20 cellular contexts compared by ENCODE assay signal in the genomic region with DNA sequence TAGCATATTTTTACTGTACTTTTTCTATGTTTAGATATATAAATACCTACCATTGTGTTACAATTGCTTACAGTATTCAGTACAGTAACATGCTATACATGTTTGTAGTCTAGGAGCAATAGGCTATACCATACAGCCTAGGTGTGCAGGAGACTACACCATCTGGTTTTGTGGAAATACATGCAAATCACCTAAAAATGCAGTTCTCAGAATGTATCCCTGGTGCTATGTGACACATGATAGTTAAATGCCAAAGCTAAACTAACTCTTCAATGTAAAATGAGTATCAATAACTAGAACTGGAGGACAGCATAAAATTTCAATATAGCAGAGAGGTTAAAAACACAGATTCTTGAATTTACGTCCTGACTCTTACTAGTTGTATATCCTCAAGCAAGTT. TPM values are rescaled to one million over a fixed set of nuclear protein-coding genes. Genes with fewer than 3 reads are reported as not detected.
DNase-seq lines count a peak whose midpoint lies in the region; ATAC-seq and TF ChIP-seq lines count a peak whose summit lies in the region.
"Had no signal": no experiment of that assay in that cellular context is flagged by ENCODE, and none has a peak within 500 bp of the region (broad histone marks: within the 10 kb centered on the region; RNA-seq: fewer than 3 reads in every experiment).

No MANE protein-coding gene starts in this region.

- CTCF ChIA-PET in CD4-positive, alpha-beta memory T cell (lab: Charles Lee; ENCODE audit: partially characterized antibody) = no interaction called here
- CTCF ChIA-PET in HCT116 (lab: Charles Lee) = no interaction called here

- H2AFZ ChIP-seq in HCT116 (ENCODE audit: low read depth, low read length, poor library complexity, severe bottlenecking) = no peak overlapping the region

- peaks cover 100% of the 10 kb centered on the region for H3K79me2 ChIP-seq in HCT116 (ENCODE audit: insufficient read depth, low read length)

- no peak for TF ChIP-seq POLR2A in HCT116 (IDR thresholded peaks at IDR 0.05; ENCODE audit: borderline replicate concordance, extremely low read depth, insufficient read depth, insufficient read length)

- H4K20me1 ChIP-seq in HCT116 (ENCODE audit: insufficient read depth) = 0 out of 2 replicates have a peak, but pooled peaks cover 12% of the 10 kb centered on the region

- H3K4me2 ChIP-seq in HCT116 (ENCODE audit: low read length) = peak overlapping the region; percentile 48

- no peak overlapping the region for H3K27ac ChIP-seq in CD4-positive, alpha-beta memory T cell (ENCODE audit: low read depth, low read length)
- no peak overlapping the region for H3K27ac ChIP-seq in HCT116 (ENCODE audit: low read depth, low read length)
- H3K27ac ChIP-seq: C4-2B had no signal

- peaks cover 8% of the 10 kb centered on the region for H3K36me3 Mint-ChIP-seq in activated naive CD4-positive, alpha-beta T cell treated with anti-CD3 and anti-CD28 coated beads, Interleukin-2, amount 50 U/mL, for 24 hours
- peaks cover 6 to 23% of the 10 kb centered on the region in 2 donors for H3K36me3 Mint-ChIP-seq in CD4-positive, alpha-beta memory T cell
- peaks cover 26% of the 10 kb centered on the region for H3K36me3 Mint-ChIP-seq in central memory CD8-positive, alpha-beta T cell (ENCODE audit: insufficient read depth)
- H3K36me3 Mint-ChIP-seq in type B pancreatic cell = peaks cover 20% of the 10 kb centered on the region

- no peaks in the 10 kb centered on the region for H3K9me2 ChIP-seq in HCT116 (ENCODE audit: insufficient read depth)

- no peak for ATAC-seq in HCT116
- ATAC-seq in central memory CD8-positive, alpha-beta T cell (replicated peaks; ENCODE audit: extremely low read depth, poor library complexity, severe bottlenecking) = no peak
- no peak for ATAC-seq in GM21717 (IDR thresholded peaks at IDR 0.05; ENCODE audit: unreplicated experiment)
- no peak for ATAC-seq in HG03432 (IDR thresholded peaks at IDR 0.05; ENCODE audit: unreplicated experiment)

- H3K27me3 Mint-ChIP-seq in activated naive CD4-positive, alpha-beta T cell treated with anti-CD3 and anti-CD28 coated beads, Interleukin-2, amount 50 U/mL, for 24 hours = no peaks in the 10 kb centered on the region
- H3K27me3 Mint-ChIP-seq in CD4-positive, alpha-beta memory T cell = no peaks in the 10 kb centered on the region
- no peaks in the 10 kb centered on the region for H3K27me3 Mint-ChIP-seq in central memory CD8-positive, alpha-beta T cell
- H3K27me3 Mint-ChIP-seq in type B pancreatic cell = no peaks in the 10 kb centered on the region
- H3K27me3 Mint-ChIP-seq: IgD-negative memory B cell had no signal

- intact Hi-C loops in CD4-positive, alpha-beta memory T cell (cut with micrococcal nuclease) = loop anchor here (2.0 to 5.0 kb wide), 2 partner anchors 14 to 37 kb away; no protein-coding TSS in a partner anchor
- intact Hi-C loops in HCT116 (cut with micrococcal nuclease) = no loop called here

- H3K9me3 Mint-ChIP-seq in activated naive CD4-positive, alpha-beta T cell treated with anti-CD3 and anti-CD28 coated beads, Interleukin-2, amount 50 U/mL, for 24 hours = no peaks in the 10 kb centered on the region
- no peaks in the 10 kb centered on the region for H3K9me3 Mint-ChIP-seq in CD4-positive, alpha-beta memory T cell
- no peaks in the 10 kb centered on the region for H3K9me3 Mint-ChIP-seq in central memory CD8-positive, alpha-beta T cell
- no peaks in the 10 kb centered on the region for H3K9me3 Mint-ChIP-seq in type B pancreatic cell
- H3K9me3 Mint-ChIP-seq: IgD-negative memory B cell had no signal

- no peak for DNase-seq in activated naive CD4-positive, alpha-beta T cell treated with anti-CD3 and anti-CD28 coated beads, Interleukin-2, amount 50 U/mL, for 16 hours
- no peak for DNase-seq in CD4-positive, alpha-beta memory T cell
- DNase-seq in HCT116 (ENCODE audit: low read depth, low spot score) (no peak), type B pancreatic cell (ENCODE audit: extremely low spot score, unreplicated experiment) (no peak)
- no peak for DNase-seq in central memory CD8-positive, alpha-beta T cell (ENCODE audit: low spot score in 2 of 2)
- DNase-seq: ACHN, Caco-2, DMS153, Kasumi-1, MG63, NCI-H1048, NCI-H1436, NCI-H2029, NCI-H526, PC-3 had no signal

- peaks cover 29% of the 10 kb centered on the region for H3K4me1 ChIP-seq in CD4-positive, alpha-beta memory T cell (ENCODE audit: insufficient read depth, low read length)
- peaks cover 24 to 40% of the 10 kb centered on the region in 2 experiments for H3K4me1 ChIP-seq in HCT116 (ENCODE audit: control insufficient read depth in 1 of 2, insufficient read depth in 2 of 2, low read length in 2 of 2)
- H3K4me1 ChIP-seq: Caco-2 had no signal

- H3K9ac ChIP-seq in HCT116 (ENCODE audit: low read length) = no peak overlapping the region

- H3K27me3 ChIP-seq in CD4-positive, alpha-beta memory T cell (ENCODE audit: insufficient read depth, low read length) = no peaks in the 10 kb centered on the region
- H3K27me3 ChIP-seq in HCT116 (ENCODE audit: insufficient read depth, low read length) = no peaks in the 10 kb centered on the region
- H3K27me3 ChIP-seq: MG63 had no signal

- no peaks in the 10 kb centered on the region for H3K36me3 ChIP-seq in CD4-positive, alpha-beta memory T cell (ENCODE audit: insufficient read depth, low read length)
- no peaks in the 10 kb centered on the region; a peak in 1 of 4 replicates for H3K36me3 ChIP-seq in HCT116 (ENCODE audit: control insufficient read depth in 1 of 2, insufficient read depth in 2 of 2, low read length in 2 of 2)

- POLR2A ChIA-PET in CD4-positive, alpha-beta memory T cell (lab: Charles Lee; ENCODE audit: partially characterized antibody) = interaction anchor here (0.7 to 1.5 kb wide), 2 partner anchors 11 to 40 kb away, joined by 3 to 5 read pairs; partner anchors contain the start of gene RAB29
- POLR2A ChIA-PET in HCT116 (lab: Charles Lee) = interaction anchor here (1.1 kb wide), 1 partner anchor 103 kb away, joined by 3 read pairs; the partner anchor contains the start of gene ELK4

- H3K9me3 ChIP-seq in CD4-positive, alpha-beta memory T cell (ENCODE audit: control insufficient read depth in 1 of 2, low read length in 2 of 2) = no peaks in the 10 kb centered on the region
- H3K9me3 ChIP-seq in HCT116 (ENCODE audit: control insufficient read depth in 1 of 2, insufficient read depth in 1 of 2, low read depth in 1 of 2, low read length in 2 of 2) = no peaks in the 10 kb centered on the region
- H3K9me3 ChIP-seq: Caco-2, MG63 had no signal

- no peak overlapping the region for H3K4me3 ChIP-seq in CD4-positive, alpha-beta memory T cell (ENCODE audit: low read length in 2 of 2)
- H3K4me3 ChIP-seq in HCT116 (replicated peaks in 1 of 2; ENCODE audit: low read depth in 1 of 2, low read length in 2 of 2) = no peak overlapping the region
- H3K4me3 ChIP-seq: MG63 had no signal

- no peak for TF ChIP-seq RAD21 in HCT116 (IDR thresholded peaks at IDR 0.05; ENCODE audit: low read depth)

- RAD21 ChIA-PET in HCT116 (lab: Charles Lee; ENCODE audit: low non-redundant PET in 1 of 2, low total read pairs in 2 of 2, uncharacterized antibody in 2 of 2, unreplicated experiment in 2 of 2) = no interaction called here

- no peak overlapping the region for H3K4me3 Mint-ChIP-seq in activated naive CD4-positive, alpha-beta T cell treated with anti-CD3 and anti-CD28 coated beads, Interleukin-2, amount 50 U/mL, for 24 hours
- no peak overlapping the region for H3K4me3 Mint-ChIP-seq in CD4-positive, alpha-beta memory T cell
- H3K4me3 Mint-ChIP-seq in central memory CD8-positive, alpha-beta T cell = no peak overlapping the region
- H3K4me3 Mint-ChIP-seq in type B pancreatic cell = no peak overlapping the region
- H3K4me3 Mint-ChIP-seq: IgD-negative memory B cell had no signal

- TF ChIP-seq CTCF in HCT116 (IDR thresholded peaks at IDR 0.05 in 2 of 3, conservative IDR thresholded peaks at IDR 0.05 in 1 of 3; ENCODE audit: borderline replicate concordance in 1 of 3, insufficient read depth in 1 of 3, low read depth in 2 of 3, low read length in 2 of 3) (no peak), type B pancreatic cell (conservative IDR thresholded peaks at IDR 0.05) (no peak)

- H3K4me1 Mint-ChIP-seq in activated naive CD4-positive, alpha-beta T cell treated with anti-CD3 and anti-CD28 coated beads, Interleukin-2, amount 50 U/mL, for 24 hours = peaks cover 64% of the 10 kb centered on the region
- peaks cover 29 to 55% (median 42%) of the 10 kb centered on the region in 4 donors for H3K4me1 Mint-ChIP-seq in CD4-positive, alpha-beta memory T cell
- peaks cover 58% of the 10 kb centered on the region for H3K4me1 Mint-ChIP-seq in central memory CD8-positive, alpha-beta T cell
- H3K4me1 Mint-ChIP-seq in type B pancreatic cell (ENCODE audit: unreplicated experiment) = peaks cover 5% of the 10 kb centered on the region

- peak overlapping the region; percentile 24 for H3K27ac Mint-ChIP-seq in activated naive CD4-positive, alpha-beta T cell treated with anti-CD3 and anti-CD28 coated beads, Interleukin-2, amount 50 U/mL, for 24 hours
- H3K27ac Mint-ChIP-seq in CD4-positive, alpha-beta memory T cell = peak overlapping the region in 4 of 7 donors; percentile 2 to 75 (median 36)
- peak overlapping the region; percentile 38 for H3K27ac Mint-ChIP-seq in central memory CD8-positive, alpha-beta T cell (ENCODE audit: low read depth)
- H3K27ac Mint-ChIP-seq in type B pancreatic cell = no peak overlapping the region

- BruUV-seq in HCT116 (replicated peaks; lab: Mats Ljungman, UMichigan) = no TSS peak

TF ChIP-seq in HCT116, 20 proteins besides CTCF, POLR2A, EP300 and RAD21 (continues in another document):
- TF ChIP-seq ELF1 (IDR thresholded peaks at IDR 0.05; ENCODE audit: borderline replicate concordance, low read depth) = no peak

RNA-seq across cellular contexts. Expression of gene NUCKS1, which starts 14.8 kb away (rescaled TPM):
- total RNA-seq in CD4-positive, alpha-beta memory T cell = 100 to 1,000 TPM; 111 to 117 TPM
- 10 to 100 TPM in 1 of 2 donors, 1 to 10 TPM in 1; 9.0 to 13.3 TPM for polyA plus RNA-seq in CD4-positive, alpha-beta memory T cell
- total RNA-seq in HCT116 (2021; ENCODE audit: unreplicated experiment) (237 TPM), type B pancreatic cell (ENCODE audit: low replicate concordance) (185 and 340 TPM in 2 replicates)
- 40.6 and 54.7 TPM in 2 replicates for polyA plus RNA-seq in HCT116 (2012)

RNA-seq across cellular contexts. Expression of gene RAB29, which starts 40.1 kb away (rescaled TPM):
- 10 to 100 TPM; 59.7 to 62.0 TPM for total RNA-seq in CD4-positive, alpha-beta memory T cell
- 100 to 1,000 TPM in 1 of 2 donors, 10 to 100 TPM in 1; 96.6 to 102 TPM for polyA plus RNA-seq in CD4-positive, alpha-beta memory T cell
- total RNA-seq in HCT116 (2021; ENCODE audit: unreplicated experiment) = 17.7 TPM
- polyA plus RNA-seq in HCT116 (2012) = 8.5 and 12.0 TPM in 2 replicates
- 13.6 and 22.5 TPM in 2 replicates for total RNA-seq in type B pancreatic cell (ENCODE audit: low replicate concordance)

RNA-seq across cellular contexts. Expression of gene SLC45A3, which starts 54.9 kb away (rescaled TPM):
- total RNA-seq in CD4-positive, alpha-beta memory T cell = under 1 TPM; 0.09 to 0.19 TPM
- not detected for polyA plus RNA-seq in CD4-positive, alpha-beta memory T cell
- total RNA-seq in HCT116 (2021; ENCODE audit: unreplicated experiment) (12.3 TPM), type B pancreatic cell (ENCODE audit: low replicate concordance) (3.9 and 4.2 TPM in 2 replicates)
- 11.4 and 12.6 TPM in 2 replicates for polyA plus RNA-seq in HCT116 (2012)
